1 cellular context compared by ENCODE assay signal in genomic region chr9:111037744-111038335, GRCh38.
A peak's percentile ranks its signal among the peaks of the same experiment; 100 is the strongest.
TF ChIP-seq lines count a peak whose summit lies in the region.

No MANE protein-coding gene starts in this region.

TF ChIP-seq in GM12878, 131 proteins besides CTCF, POLR2A, EP300 and RAD21 (continued from another document):
- peak; percentile 57; the same call in 1 of the 2 replicates for TF ChIP-seq NKRF (conservative IDR thresholded peaks at IDR 0.05)
- TF ChIP-seq JUND (IDR thresholded peaks at IDR 0.05; ENCODE audit: low read depth, low read length): no peak
- TF ChIP-seq BHLHE40 (IDR thresholded peaks at IDR 0.05; ENCODE audit: borderline replicate concordance in 1 of 2, low read depth in 2 of 2, low read length in 1 of 2): peak; percentile 35 to 91; a peak in 3 of 4 replicates
- peak; percentile 98 for TF ChIP-seq GATAD2B (conservative IDR thresholded peaks at IDR 0.05; ENCODE audit: low read depth)
- no peak for TF ChIP-seq CREM (IDR thresholded peaks at IDR 0.05; ENCODE audit: low read depth)
- TF ChIP-seq DPF2 (IDR thresholded peaks at IDR 0.05): peak; percentile 94
- TF ChIP-seq FOXM1 (IDR thresholded peaks at IDR 0.05; ENCODE audit: low read depth, low read length): no peak
- TF ChIP-seq HDAC6 (IDR thresholded peaks at IDR 0.05; ENCODE audit: unreplicated experiment): peak; percentile 42
- TF ChIP-seq HDGF (IDR thresholded peaks at IDR 0.05): no peak
- TF ChIP-seq ZNF622 (IDR thresholded peaks at IDR 0.05): no peak
- peak; percentile 90 for TF ChIP-seq BACH1 (IDR thresholded peaks at IDR 0.05; ENCODE audit: borderline replicate concordance)
- TF ChIP-seq NR2F1 (conservative IDR thresholded peaks at IDR 0.05): peak; percentile 56
- TF ChIP-seq SMC3 (IDR thresholded peaks at IDR 0.05; ENCODE audit: borderline replicate concordance, low read length): peak; percentile 30; the same call in 1 of the 2 replicates
- 0 out of 2 replicates have a peak, but pooled peaks have one; percentile 32 for TF ChIP-seq EED (IDR thresholded peaks at IDR 0.05; ENCODE audit: low read depth)
- peak; percentile 96 for TF ChIP-seq LARP7 (IDR thresholded peaks at IDR 0.05)
- TF ChIP-seq ZNF217 (IDR thresholded peaks at IDR 0.05): peak; percentile 58; the same call in 1 of the 2 replicates
- TF ChIP-seq CUX1 (IDR thresholded peaks at IDR 0.05; ENCODE audit: insufficient replicate concordance, low read depth, low read length): no peak
- peak; percentile 51 for TF ChIP-seq SUZ12 (IDR thresholded peaks at IDR 0.05; ENCODE audit: unreplicated experiment)
- TF ChIP-seq EGR1 (IDR thresholded peaks at IDR 0.05; ENCODE audit: borderline replicate concordance in 1 of 2, low read depth in 2 of 2, low read length in 2 of 2): peak in 1 of 2 experiments; percentile 68; a peak in 1 of 3 replicates
- no peak for TF ChIP-seq PML (IDR thresholded peaks at IDR 0.05; ENCODE audit: low read length)
- 0 out of 2 replicates have a peak, but pooled peaks have one; percentile 8 for TF ChIP-seq NR2C1 (IDR thresholded peaks at IDR 0.05)
- TF ChIP-seq ZNF24 (IDR thresholded peaks at IDR 0.05): peak; percentile 28; the same call in 1 of the 2 replicates
